Comparison of ENCODE assay signal across 8 cellular contexts in the genomic region with DNA sequence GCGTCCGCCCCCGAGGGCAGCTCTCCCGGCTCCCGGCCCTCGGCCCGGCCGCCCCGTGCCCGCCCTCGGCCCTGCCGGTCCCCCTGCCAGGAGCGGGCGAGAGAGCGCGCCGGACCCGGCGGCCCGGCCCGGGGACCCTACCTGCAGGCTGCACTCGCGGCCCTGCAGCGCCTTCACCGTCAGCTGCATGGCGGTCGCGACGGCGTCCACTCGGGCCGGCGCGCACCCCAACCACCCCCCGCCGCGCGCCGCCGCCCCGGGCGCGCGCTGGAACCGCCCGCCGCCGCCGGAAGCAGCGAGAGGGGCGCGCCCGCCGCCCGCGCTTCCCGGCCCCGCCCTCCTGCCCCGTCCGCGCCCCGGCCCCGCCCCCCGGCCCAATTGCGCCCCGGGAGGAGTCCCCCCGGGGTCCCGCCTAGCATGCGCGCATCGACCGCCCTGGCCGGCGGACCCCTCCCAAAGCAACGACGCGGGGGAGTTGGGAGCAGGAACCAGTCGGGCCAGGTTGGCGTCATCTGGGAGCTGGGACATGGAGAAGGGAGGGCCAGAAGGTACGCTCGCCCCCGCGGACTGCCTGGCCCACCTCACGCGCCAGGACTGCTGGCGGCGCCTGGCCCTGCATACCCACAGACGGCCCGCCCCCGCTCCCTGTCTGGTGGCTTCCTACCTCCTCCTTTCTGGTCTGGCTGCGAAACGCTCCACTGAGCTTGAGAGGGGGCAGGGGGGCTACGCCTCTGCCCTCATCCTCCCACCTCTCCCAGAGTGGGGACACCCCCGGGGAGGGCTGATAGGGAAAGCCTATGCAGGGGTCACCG. TPM values are rescaled to one million over a fixed set of nuclear protein-coding genes. Genes with fewer than 3 reads are reported as not detected.
A peak's percentile ranks its signal among the peaks of the same experiment; 100 is the strongest.
DNase-seq lines count a peak whose midpoint lies in the region; ATAC-seq, FAIRE-seq and TF ChIP-seq lines count a peak whose summit lies in the region.

Gene UBL4A, minus strand, starts transcription at position 220 of the 812 bp plus-strand sequence. Its CDS starts 31 bp downstream, at position 189.

- H2AK5ac ChIP-seq in neuronal stem cell (ENCODE audit: low read depth, low read length) = peak within 1 kb of the TSS; percentile 46

- no peak within 1 kb of the TSS for H2BK120ac ChIP-seq in neuronal stem cell (ENCODE audit: low read depth, low read length)

- peaks cover 7% of the 10 kb centered on the region for H3K79me1 ChIP-seq in neuronal stem cell (ENCODE audit: low read depth, low read length)

- H3K9ac ChIP-seq in neuronal stem cell (ENCODE audit: low read depth, low read length, poor library complexity) = peak within 1 kb of the TSS; percentile 81

- peaks cover 3 to 8% of the 10 kb centered on the region in 2 donors for H3K36me3 ChIP-seq in neuronal stem cell (replicated peaks in 1 of 2; ENCODE audit: control insufficient read depth in 2 of 2, insufficient read depth in 2 of 2, low read length in 2 of 2)
- no peaks in the 10 kb centered on the region for H3K36me3 ChIP-seq in upper lobe of right lung

- peak within 1 kb of the TSS; percentile 77 for H3K4me2 ChIP-seq in neuronal stem cell (ENCODE audit: insufficient read depth, low read length, poor library complexity, severe bottlenecking)

- no peak within 1 kb of the TSS for H4K91ac ChIP-seq in neuronal stem cell (ENCODE audit: low read depth, low read length, poor library complexity)

- H3K23ac ChIP-seq in neuronal stem cell (ENCODE audit: low read depth, low read length, poor library complexity) = peak within 1 kb of the TSS; percentile 55

- ATAC-seq in HG03342 (IDR thresholded peaks at IDR 0.05; ENCODE audit: unreplicated experiment) (peak; percentile 24), upper lobe of right lung (peak; percentile 63)

- no peak for FAIRE-seq in frontal cortex (lab: Jason Lieb, UNC)

- H3K27ac ChIP-seq in neuronal stem cell (replicated peaks; ENCODE audit: low read length) = no peak within 1 kb of the TSS
- peak within 1 kb of the TSS; percentile 73 for H3K27ac ChIP-seq in upper lobe of right lung

- no peak within 1 kb of the TSS for H2AFZ ChIP-seq in neuronal stem cell (ENCODE audit: low read length)

- H3K14ac ChIP-seq in neuronal stem cell (ENCODE audit: low read length) = no peak within 1 kb of the TSS

- no peak within 1 kb of the TSS for H3K4ac ChIP-seq in neuronal stem cell (ENCODE audit: low read length)

- peak within 1 kb of the TSS; percentile 12 to 92 for H3K4me3 ChIP-seq in neuronal stem cell (ENCODE audit: low read length in 2 of 2)
- H3K4me3 ChIP-seq in upper lobe of right lung = peak within 1 kb of the TSS; percentile 62

- no peak within 1 kb of the TSS for H2BK5ac ChIP-seq in neuronal stem cell (ENCODE audit: low read length)

- TF ChIP-seq CTCF in upper lobe of right lung (IDR thresholded peaks at IDR 0.05) = no peak

- intact Hi-C loops in upper lobe of right lung (cut with DNase I) = no loop called here

- WGBS in neuronal stem cell (ENCODE audit: extremely low coverage in 2 of 2, insufficient read length in 2 of 2, insufficient replicate concordance in 1 of 2), 2 donors = no CpG with 5 or more reads among the region's 95 CpGs

- H3K4me1 ChIP-seq in neuronal stem cell (ENCODE audit: control insufficient read depth in 2 of 2, insufficient read depth in 1 of 2, low read depth in 1 of 2, low read length in 2 of 2) (peaks cover 0 to 4% of the 10 kb centered on the region in 2 donors), upper lobe of right lung (peaks cover 5% of the 10 kb centered on the region)

- H4K8ac ChIP-seq in neuronal stem cell (ENCODE audit: low read depth, low read length) = no peak within 1 kb of the TSS

- H3K9me3 ChIP-seq in neuronal stem cell (replicated peaks in 1 of 2; ENCODE audit: control insufficient read depth in 2 of 2, insufficient read depth in 1 of 2, low read depth in 1 of 2, low read length in 2 of 2) (no peaks in the 10 kb centered on the region), upper lobe of right lung (no peaks in the 10 kb centered on the region)

- H3K18ac ChIP-seq in neuronal stem cell (ENCODE audit: low read length) = peak within 1 kb of the TSS; percentile 90

- peaks cover 0 to 10% (median 0%) of the 10 kb centered on the region in 3 experiments for H3K27me3 ChIP-seq in neuronal stem cell (ENCODE audit: control insufficient read depth in 3 of 3, insufficient read depth in 3 of 3, low read depth in 1 of 3, low read length in 3 of 3)
- no peaks in the 10 kb centered on the region for H3K27me3 ChIP-seq in upper lobe of right lung

- no peak within 1 kb of the TSS for H2BK12ac ChIP-seq in neuronal stem cell (ENCODE audit: low read length)

- no peak within 1 kb of the TSS for H2BK15ac ChIP-seq in neuronal stem cell (ENCODE audit: low read length)

- DNase-seq in DMS79 treated with DMSO at 0.1 percent for 48 hours (lab: John Stamatoyannopoulos, UW) (peak; percentile 21), RKO (ENCODE audit: low spot score) (peak; percentile 61), activated gamma-delta T cell treated with Interleukin-2 at 50 U/mL for 16 hours (peak; percentile 43), frontal cortex (ENCODE audit: low spot score in 2 of 2) (peak; percentile 66 to 74), neuronal stem cell (ENCODE audit: low spot score) (peak; percentile 21), upper lobe of right lung (peak; percentile 89), SKM-1 treated with dmso at 0.1 percent for 144 hours (lab: John Stamatoyannopoulos, UW; ENCODE audit: unreplicated experiment) (no peak)

RNA-seq across cellular contexts. Expression of gene UBL4A, which starts in this region (rescaled TPM):
- total RNA-seq in frontal cortex (39.1 TPM), upper lobe of right lung (33.8 TPM)
- 15.7 TPM for polyA plus RNA-seq in neuronal stem cell (2013, experiment 1 of 2)
- 15.4 TPM for polyA plus RNA-seq in neuronal stem cell (2013, experiment 2 of 2)
